Comparison of ENCODE assay signal across 17 cellular contexts in genomic region chr18:32801236-32801635, GRCh38. TPM values are rescaled to one million over a fixed set of nuclear protein-coding genes. Genes with fewer than 3 reads are reported as not detected.
"Had no signal": no experiment of that assay in that cellular context is flagged by ENCODE, and none has a peak within 500 bp of the region (broad histone marks: within the 10 kb centered on the region; RNA-seq: fewer than 3 reads in every experiment).

No MANE protein-coding gene starts in this region.

- H3K4me3 ChIP-seq: esophagus squamous epithelium, lower lobe of right lung, right atrium auricular region, upper lobe of left lung had no signal

- H3K4me1 ChIP-seq: esophagus squamous epithelium, lower lobe of right lung, right atrium auricular region, upper lobe of left lung had no signal

- H3K27ac ChIP-seq: esophagus squamous epithelium, lower lobe of right lung, neutrophil, right atrium auricular region, upper lobe of left lung had no signal

- DNase-seq: activated CD4-positive, alpha-beta T cell treated with anti-CD3 and anti-CD28 coated beads, Interleukin-2, amount 50 U/mL, for 1 hour; activated CD8-positive, alpha-beta memory T cell treated with anti-CD3 and anti-CD28 coated beads for 24 hours; anterior cingulate cortex; cerebellar nuclear complex; effector CD8-positive, alpha-beta T cell; esophagus squamous epithelium; hypothalamus; lower lobe of right lung; midbrain; small intestine; stimulated activated naive CD8-positive, alpha-beta T cell treated with anti-CD3 and anti-CD28 coated beads, Interleukin-15, amount 100 ng/mL, for 72 hours; upper lobe of left lung had no signal

- H3K36me3 ChIP-seq: esophagus squamous epithelium, lower lobe of right lung, neutrophil, right atrium auricular region, upper lobe of left lung had no signal

- H3K9me3 ChIP-seq: neutrophil, upper lobe of left lung had no signal

- H3K27me3 ChIP-seq: esophagus squamous epithelium, neutrophil, right atrium auricular region, upper lobe of left lung had no signal

- ATAC-seq: lower lobe of right lung; stimulated activated naive CD8-positive, alpha-beta T cell treated with anti-CD3 and anti-CD28 coated beads, Interleukin-15, amount 100 ng/mL, for 72 hours had no signal

RNA-seq across cellular contexts. Expression of gene KLHL14, which starts 28.4 kb away (rescaled TPM):
- total RNA-seq: endothelial cell of umbilical vein, fibroblast of villous mesenchyme, myocyte, right atrium auricular region had no signal
